Comparison of ENCODE assay signal across 16 cellular contexts in the genomic region with DNA sequence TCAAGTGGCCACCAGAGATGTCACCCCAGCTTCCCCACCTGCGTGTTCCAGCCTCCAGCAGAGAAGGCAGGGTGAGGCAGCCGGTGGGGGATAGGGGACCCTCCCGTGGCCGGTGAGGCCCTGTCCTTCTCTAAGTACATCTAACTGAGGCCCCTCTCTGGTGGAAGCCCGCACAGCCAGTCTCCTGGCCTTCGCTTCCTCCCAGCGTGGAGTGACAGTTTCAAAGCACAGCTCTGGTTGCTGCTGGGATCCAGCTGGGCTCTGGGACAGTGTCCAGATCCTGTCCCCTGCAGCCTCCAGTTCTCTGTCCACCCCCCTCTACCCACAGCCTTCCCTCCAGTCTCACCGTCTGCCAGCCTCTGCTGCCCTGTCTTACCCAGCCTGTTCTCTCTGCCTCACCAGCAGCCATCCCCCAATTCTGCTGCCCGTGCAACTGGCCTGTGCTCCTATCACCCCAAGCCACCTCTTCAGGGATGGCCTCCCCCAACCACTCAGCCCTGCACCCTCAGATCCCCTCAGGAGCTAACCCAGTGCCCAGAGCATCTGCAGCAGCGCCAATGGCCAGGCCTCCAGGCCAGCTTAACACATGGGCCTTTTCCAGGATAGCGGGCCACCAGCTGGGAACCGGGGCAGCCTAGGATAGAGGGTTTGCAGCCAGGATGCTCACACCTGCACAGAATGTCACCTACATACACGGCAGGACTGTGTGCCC. TPM values are rescaled to one million over a fixed set of nuclear protein-coding genes. Genes with fewer than 3 reads are reported as not detected.
A peak's percentile ranks its signal among the peaks of the same experiment; 100 is the strongest.
DNase-seq lines count a peak whose midpoint lies in the region; ATAC-seq, FAIRE-seq and TF ChIP-seq lines count a peak whose summit lies in the region.
"Had no signal": no experiment of that assay in that cellular context is flagged by ENCODE, and none has a peak within 500 bp of the region (broad histone marks: within the 10 kb centered on the region; RNA-seq: fewer than 3 reads in every experiment).

No MANE protein-coding gene starts in this region.

- POLR2A ChIA-PET in H1 (lab: Charles Lee; ENCODE audit: partially characterized antibody) = interaction anchor here (1.4 kb wide), 1 partner anchor 695 kb away, joined by 3 read pairs; no protein-coding TSS in a partner anchor

- H2BK12ac ChIP-seq in H1 (ENCODE audit: low read depth, low read length) = 0 out of 2 replicates have a peak overlapping the region, but pooled peaks have one; percentile 55

- TF ChIP-seq CTCF in RWPE2 (IDR thresholded peaks at IDR 0.05; ENCODE audit: poor library complexity, severe bottlenecking) (no peak), H1 (IDR thresholded peaks at IDR 0.05; ENCODE audit: control extremely low read depth in 1 of 3, insufficient read depth in 1 of 3, low read depth in 1 of 3, low read length in 3 of 3) (no peak), BE2C (IDR thresholded peaks at IDR 0.05; ENCODE audit: low read depth, low read length) (no peak)

- H3K9me3 ChIP-seq in RWPE2 (ENCODE audit: severe bottlenecking) = no peaks in the 10 kb centered on the region
- H3K9me3 ChIP-seq in H1 (ENCODE audit: insufficient read depth in 2 of 2, low read depth in 1 of 2, low read length in 1 of 2) = no peaks in the 10 kb centered on the region
- H3K9me3 ChIP-seq in BE2C = no peaks in the 10 kb centered on the region

- TF ChIP-seq POLR2A in H1 (IDR thresholded peaks at IDR 0.05; ENCODE audit: control extremely low read depth in 1 of 2, low read depth in 2 of 2, low read length in 2 of 2) = no peak

- no peak for TF ChIP-seq EP300 in H1 (IDR thresholded peaks at IDR 0.05; ENCODE audit: borderline replicate concordance in 1 of 2, low read depth in 2 of 2, low read length in 2 of 2)

- H3K18ac ChIP-seq in H1 (ENCODE audit: extremely low read depth, low read length) = no peak overlapping the region

- H3K79me1 ChIP-seq in H1 (ENCODE audit: low read depth, low read length) = no peaks in the 10 kb centered on the region

- H3K27me3 Mint-ChIP-seq in activated naive CD4-positive, alpha-beta T cell treated with anti-CD3 and anti-CD28 coated beads, Interleukin-2, amount 10 ng/mL, durations not matched to agents 7 days and 5 days = peaks cover 4% of the 10 kb centered on the region

- no peak for DNase-seq in activated naive CD4-positive, alpha-beta T cell treated with anti-CD3 and anti-CD28 coated beads, Interleukin-2, amount 10 ng/mL, durations not matched to agents 7 days and 5 days
- DNase-seq in activated naive CD4-positive, alpha-beta T cell treated with Interleukin-2 at 50 U/mL for 16 hours = no peak
- peak; percentile 45 for DNase-seq in RWPE2 (ENCODE audit: low spot score)
- no peak for DNase-seq in H1 (ENCODE audit: low read depth in 1 of 2, low spot score in 2 of 2)
- peak; percentile 35 for DNase-seq in pons (ENCODE audit: low spot score)
- no peak for DNase-seq in stimulated activated CD4-positive, alpha-beta T cell treated with anti-CD3 and anti-CD28 coated beads, Interleukin-12 subunit alpha, Interleukin-12 subunit beta, amount 100 ng/mL, for 4 hours
- no peak for DNase-seq in BE2C
- DNase-seq: DMS53, HCEC 1CT, NCI-H1436 treated with DMSO at 0.1 percent for 48 hours, NCI-H2081, NCI-H345, SHP77 had no signal

- H3K56ac ChIP-seq in H1 (replicated peaks; ENCODE audit: insufficient read length, low read depth, low read length) = no peak overlapping the region

- H4K5ac ChIP-seq in H1 (ENCODE audit: insufficient read length, low read depth, low read length) = no peak overlapping the region

- H3K4me3 ChIP-seq in RWPE2 (ENCODE audit: severe bottlenecking) = no peak overlapping the region
- no peak overlapping the region for H3K4me3 ChIP-seq in H1 (ENCODE audit: extremely low read depth in 1 of 4, insufficient read depth in 2 of 4, low read depth in 3 of 4, low read length in 4 of 4)
- H3K4me3 ChIP-seq in BE2C (ENCODE audit: low read depth, low read length) = no peak overlapping the region
- H3K4me3 ChIP-seq: GM12878 had no signal

- no peak overlapping the region for H4K8ac ChIP-seq in H1 (ENCODE audit: extremely low read depth, insufficient read depth, low read length)

- H3K79me2 ChIP-seq in H1 (ENCODE audit: control insufficient read depth in 1 of 2, insufficient read depth in 2 of 2, low read length in 2 of 2) = no peaks in the 10 kb centered on the region

- no peak overlapping the region for H4K91ac ChIP-seq in H1 (replicated peaks; ENCODE audit: insufficient read length, low read length)

- no peak overlapping the region for H2BK15ac ChIP-seq in H1 (ENCODE audit: low read length)

- H3K27ac Mint-ChIP-seq in activated naive CD4-positive, alpha-beta T cell treated with anti-CD3 and anti-CD28 coated beads, Interleukin-2, amount 10 ng/mL, durations not matched to agents 7 days and 5 days = peak overlapping the region; percentile 61

- H3K27ac ChIP-seq in RWPE2 (ENCODE audit: poor library complexity, severe bottlenecking) = no peak overlapping the region
- no peak overlapping the region for H3K27ac ChIP-seq in H1 (ENCODE audit: low read depth, low read length)

- no peak for FAIRE-seq in H1 (lab: Jason Lieb, UNC)
- FAIRE-seq: GM12878, HTR-8/SVneo had no signal

- no peak overlapping the region for H3K23ac ChIP-seq in H1 (ENCODE audit: insufficient read length)

- H3K4me3 Mint-ChIP-seq in activated naive CD4-positive, alpha-beta T cell treated with anti-CD3 and anti-CD28 coated beads, Interleukin-2, amount 10 ng/mL, durations not matched to agents 7 days and 5 days = no peak overlapping the region

- H3K9ac ChIP-seq in H1 (replicated peaks in 1 of 4; ENCODE audit: extremely low read depth in 1 of 4, low read depth in 3 of 4, low read length in 3 of 4) = no peak overlapping the region

- H3K23me2 ChIP-seq in H1 (ENCODE audit: low read depth, low read length) = no peaks in the 10 kb centered on the region

- peaks cover 6% of the 10 kb centered on the region for H3K4me1 ChIP-seq in RWPE2 (ENCODE audit: insufficient read depth, poor library complexity, severe bottlenecking)
- H3K4me1 ChIP-seq in H1 (replicated peaks in 1 of 4; ENCODE audit: control insufficient read depth in 3 of 4, insufficient read depth in 4 of 4, low read length in 3 of 4) = peaks cover 0 to 3% (median 0%) of the 10 kb centered on the region in 4 experiments; a peak in 1 of 7 replicates
- no peaks in the 10 kb centered on the region for H3K4me1 ChIP-seq in BE2C

- H4K20me1 ChIP-seq in H1 (replicated peaks in 1 of 2; ENCODE audit: control insufficient read depth in 1 of 2, insufficient read depth in 2 of 2, low read length in 2 of 2) = no peaks in the 10 kb centered on the region

- no peak overlapping the region for H3K4me2 ChIP-seq in H1 (ENCODE audit: insufficient read depth in 1 of 2, low read depth in 2 of 2, low read length in 2 of 2)

- no peak overlapping the region for H2AFZ ChIP-seq in H1 (ENCODE audit: low read length)

- no peak overlapping the region for H3K14ac ChIP-seq in H1 (ENCODE audit: insufficient read length)

- H2BK20ac ChIP-seq in H1 (ENCODE audit: low read length) = no peak overlapping the region

- 81% methylated on average over 13 of the region's 13 CpGs; no CpG with 5 or more reads in 1 of the 2 experiments for WGBS in H1 (ENCODE audit: extremely low coverage in 1 of 2, insufficient coverage in 1 of 2, insufficient read length in 1 of 2, insufficient replicate concordance in 2 of 2, low coverage in 1 of 2, low lambda C conversion rate in 2 of 2, missing lambda C conversion rate in 1 of 2), 2 experiments

- no peaks in the 10 kb centered on the region for H3K4me1 Mint-ChIP-seq in activated naive CD4-positive, alpha-beta T cell treated with anti-CD3 and anti-CD28 coated beads, Interleukin-2, amount 10 ng/mL, durations not matched to agents 7 days and 5 days

- H2BK120ac ChIP-seq in H1 (replicated peaks; ENCODE audit: low read depth, low read length) = no peak overlapping the region

- H2BK5ac ChIP-seq in H1 (ENCODE audit: low read depth, low read length) = no peak overlapping the region

- no peak for TF ChIP-seq RAD21 in H1 (IDR thresholded peaks at IDR 0.05 in 1 of 2, conservative IDR thresholded peaks at IDR 0.05 in 1 of 2; ENCODE audit: low read depth in 2 of 2, low read length in 2 of 2)

- ATAC-seq in RWPE2 (ENCODE audit: low read depth) = no peak
- no peak for ATAC-seq in GM21360 (IDR thresholded peaks at IDR 0.05; ENCODE audit: unreplicated experiment)
- ATAC-seq: GM12878 had no signal

- no peaks in the 10 kb centered on the region for H3K36me3 Mint-ChIP-seq in activated naive CD4-positive, alpha-beta T cell treated with anti-CD3 and anti-CD28 coated beads, Interleukin-2, amount 10 ng/mL, durations not matched to agents 7 days and 5 days

- H3K4ac ChIP-seq in H1 (replicated peaks; ENCODE audit: insufficient read length, low read depth, low read length) = no peak overlapping the region

- CTCF ChIA-PET in activated naive CD4-positive, alpha-beta T cell treated with anti-CD3 and anti-CD28 coated beads, Interleukin-2, amount 10 ng/mL, durations not matched to agents 7 days and 5 days (lab: Charles Lee) = interaction anchor here (1.3 to 2.0 kb wide), 3 partner anchors 18 to 728 kb away, joined by 3 to 6 read pairs (median 5); no protein-coding TSS in a partner anchor
- CTCF ChIA-PET in H1 (lab: Charles Lee; ENCODE audit: partially characterized antibody) = interaction anchor here (0.5 to 3.0 kb wide), 16 partner anchors 8 to 1682 kb away, joined by 3 to 20 read pairs (median 4); no protein-coding TSS in a partner anchor

- H3K9me3 Mint-ChIP-seq in activated naive CD4-positive, alpha-beta T cell treated with anti-CD3 and anti-CD28 coated beads, Interleukin-2, amount 10 ng/mL, durations not matched to agents 7 days and 5 days = no peaks in the 10 kb centered on the region

- H2AK5ac ChIP-seq in H1 (ENCODE audit: low read depth, low read length) = 0 out of 2 replicates have a peak overlapping the region, but pooled peaks have one; percentile 24

- no peaks in the 10 kb centered on the region for H3K36me3 ChIP-seq in RWPE2 (ENCODE audit: low read depth)
- no peaks in the 10 kb centered on the region for H3K36me3 ChIP-seq in H1 (ENCODE audit: control insufficient read depth in 2 of 4, insufficient read depth in 4 of 4, low read length in 3 of 4)
- no peaks in the 10 kb centered on the region for H3K36me3 ChIP-seq in BE2C

- H3K27me3 ChIP-seq in RWPE2 (ENCODE audit: insufficient read depth, poor library complexity, severe bottlenecking) (no peaks in the 10 kb centered on the region), H1 (replicated peaks in 1 of 4; ENCODE audit: control insufficient read depth in 3 of 4, extremely low read depth in 1 of 4, insufficient read depth in 3 of 4, low read length in 3 of 4) (no peaks in the 10 kb centered on the region), BE2C (no peaks in the 10 kb centered on the region)

RNA-seq across cellular contexts. Expression of a gene that starts 16.3 kb away (rescaled TPM):
- 17.5 and 18.7 TPM in 2 replicates for total RNA-seq in H1 (2021; fragmentation: NEBNext Ultra II Directional; extraction: Animal tissue kit (Norgen Biotek cat#: 25700))
- 11.5 and 21.0 TPM in 2 replicates for polyA plus RNA-seq in H1 (2011; rRNA removed)
- polyA plus RNA-seq in H1 (2011; cell fraction: cytosol; rRNA removed) = 11.9 TPM
- 13.6 TPM for polyA plus RNA-seq in H1 (2011; cell fraction: nucleus; rRNA removed)
- polyA plus RNA-seq in H1 (2012, experiment 1 of 2) = 4.5 to 12.5 TPM (median 10.7 TPM) in 4 replicates
- 6.4 TPM for polyA plus RNA-seq in H1 (2012, experiment 2 of 2)
- polyA plus RNA-seq in H1 (2013, experiment 1 of 2) = 6.5 TPM
- polyA plus RNA-seq in H1 (2013, experiment 2 of 2) = 7.5 TPM
- polyA minus RNA-seq in H1 (2011; rRNA and poly(A)+ RNA removed) = 5.3 and 6.7 TPM in 2 replicates
- 11.3 TPM for polyA minus RNA-seq in H1 (2011; cell fraction: cytosol; rRNA and poly(A)+ RNA removed)
- polyA minus RNA-seq in H1 (2011; cell fraction: nucleus; rRNA and poly(A)+ RNA removed) = 7.5 TPM
- 16.9 TPM for polyA plus RNA-seq in BE2C (2012; ENCODE audit: insufficient read depth, insufficient read length, low read depth)

Comparison
In these comparisons a context has a peak if more than half of its experiments do, and no peak if none do; other contexts are left out.
1. DNase-seq: peak in RWPE2 (single experiment) and pons (single experiment); none in activated naive CD4-positive, alpha-beta T cell treated with anti-CD3 and anti-CD28 coated beads, Interleukin-2, amount 10 ng/mL, durations not matched to agents 7 days and 5 days (single experiment), activated naive CD4-positive, alpha-beta T cell treated with Interleukin-2 at 50 U/mL for 16 hours (single experiment), H1 (0 of 2), stimulated activated CD4-positive, alpha-beta T cell treated with anti-CD3 and anti-CD28 coated beads, Interleukin-12 subunit alpha, Interleukin-12 subunit beta, amount 100 ng/mL, for 4 hours (single experiment) and BE2C (single experiment).